31 cellular contexts compared by ENCODE assay signal in the genomic region with DNA sequence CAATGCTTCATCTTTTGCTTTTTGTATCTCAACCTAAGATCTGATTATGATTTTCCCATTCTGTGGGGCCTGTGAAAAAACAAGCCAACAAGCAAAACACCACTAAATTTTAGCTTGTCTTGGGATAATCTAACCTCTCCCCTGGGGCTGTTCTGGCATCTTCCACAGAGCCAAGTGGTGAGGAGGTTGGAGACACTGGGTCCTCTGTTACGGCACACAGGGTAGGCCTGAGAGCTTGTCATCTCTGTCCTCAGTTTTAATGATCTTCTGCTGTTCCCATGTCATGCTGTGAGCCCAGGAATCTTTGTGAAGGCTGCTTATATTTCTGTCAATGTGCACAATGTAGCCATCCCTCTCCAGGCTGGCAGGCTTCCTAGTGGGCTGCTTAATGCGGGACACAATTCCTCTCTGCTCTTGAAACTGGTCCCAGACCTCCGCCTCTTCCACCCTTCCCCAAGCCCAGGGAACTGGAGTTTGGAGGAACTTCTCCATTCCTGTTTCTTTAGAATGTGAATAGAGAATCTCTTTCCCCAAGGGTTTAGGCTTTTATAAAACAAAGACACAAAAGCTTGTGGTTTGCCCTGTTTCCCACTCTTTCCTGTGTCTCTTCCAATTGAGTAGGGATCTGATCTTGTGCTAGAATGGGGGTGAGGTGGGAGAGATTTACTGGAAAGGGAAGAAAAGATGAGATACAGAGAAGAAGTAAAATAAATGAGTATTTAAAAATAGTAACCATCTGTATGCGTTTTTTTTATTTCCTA. TPM values are rescaled to one million over a fixed set of nuclear protein-coding genes. Genes with fewer than 3 reads are reported as not detected.
A peak's percentile ranks its signal among the peaks of the same experiment; 100 is the strongest.
DNase-seq lines count a peak whose midpoint lies in the region; ATAC-seq and TF ChIP-seq lines count a peak whose summit lies in the region.
"Had no signal": no experiment of that assay in that cellular context is flagged by ENCODE, and none has a peak within 500 bp of the region (broad histone marks: within the 10 kb centered on the region; RNA-seq: fewer than 3 reads in every experiment).

No MANE protein-coding gene starts in this region.

- no peak overlapping the region for H2AFZ ChIP-seq in mammary epithelial cell (ENCODE audit: low read depth, low read length)

- no peak for TF ChIP-seq POLR2A in breast epithelium (IDR thresholded peaks at IDR 0.05)

- H3K4me2 ChIP-seq in mammary epithelial cell (ENCODE audit: insufficient read depth, low read depth, low read length), result no peak overlapping the region
- H3K4me2 ChIP-seq: smooth muscle cell had no signal

- TF ChIP-seq CTCF in breast epithelium (IDR thresholded peaks at IDR 0.05), result no peak
- TF ChIP-seq CTCF in mammary epithelial cell (conservative IDR thresholded peaks at IDR 0.05 in 1 of 2, IDR thresholded peaks at IDR 0.05 in 1 of 2; ENCODE audit: extremely low read depth in 1 of 2, insufficient read depth in 1 of 2, low read depth in 1 of 2, low read length in 2 of 2), result no peak
- TF ChIP-seq CTCF in chondrocyte (IDR thresholded peaks at IDR 0.05), result no peak
- no peak for TF ChIP-seq CTCF in nephron (IDR thresholded peaks at IDR 0.05; ENCODE audit: unreplicated experiment in 3 of 3)
- no peak for TF ChIP-seq CTCF in tibial artery (IDR thresholded peaks at IDR 0.05)

- H3K9me3 Mint-ChIP-seq in chondrocyte (ENCODE audit: low read depth), result peaks cover 4% of the 10 kb centered on the region
- no peaks in the 10 kb centered on the region for H3K9me3 Mint-ChIP-seq in nephron
- H3K9me3 Mint-ChIP-seq: activated naive CD8-positive, alpha-beta T cell treated with anti-CD3 and anti-CD28 coated beads, Interleukin-2, amount 10 ng/mL, durations not matched to agents 7 days and 5 days; activated T-helper 17 cell treated with anti-CD3 and anti-CD28 coated beads, Interleukin-2, amount 50 U/mL, for 72 hours; CD8-positive, alpha-beta memory T cell; dendritic cell treated with granulocyte-macrophage colony-stimulating factor and Interleukin-4, amounts not matched to agents 40 ng/mL and 50 ng/mL, for 4 days; HFFc6; T-helper 2 cell treated with Interferon-gamma antibody and Interleukin-4, amounts not matched to agents 5 μg/mL and 100 μg/mL, for 36 hours had no signal

- H3K36me3 ChIP-seq in breast epithelium (no peaks in the 10 kb centered on the region), mammary epithelial cell (ENCODE audit: insufficient read depth, low read length) (no peaks in the 10 kb centered on the region), tibial artery (no peaks in the 10 kb centered on the region)
- H3K36me3 ChIP-seq: brain microvascular endothelial cell, Peyer's patch, tibial nerve had no signal

- H3K9ac ChIP-seq in mammary epithelial cell (ENCODE audit: insufficient read depth, low read length), result no peak overlapping the region

- ATAC-seq in T-helper 17 cell (no peak), HG02588 (IDR thresholded peaks at IDR 0.05; ENCODE audit: unreplicated experiment) (no peak)
- ATAC-seq: activated T-helper 17 cell treated with anti-CD3 and anti-CD28 coated beads, Interleukin-2, amount 50 U/mL, for 72 hours; SK-N-SH treated with all-trans-retinoic acid at 6 μM for 48 hours; stimulated activated naive B cell treated with anti-CD40 and anti-IgM and Interleukin-4, amounts not matched to agents 10 μg/mL and 1 μg/mL and 100 μg/mL, for 72 hours had no signal

- DNase-seq in breast epithelium (ENCODE audit: low spot score in 2 of 2), result peak in 1 of 2 donors; percentile 16
- DNase-seq in mammary epithelial cell, result no peak
- no peak for DNase-seq in chondrocyte (ENCODE audit: low spot score)
- no peak for DNase-seq in tibial artery
- no peak for DNase-seq in T-helper 17 cell
- DNase-seq in GM03348 (ENCODE audit: low spot score), result no peak
- DNase-seq: 8988T; activated CD4-positive, alpha-beta T cell treated with anti-CD3 and anti-CD28 coated beads, Interleukin-2, amount 50 U/mL, for 1 hour; activated naive CD8-positive, alpha-beta T cell treated with anti-CD3 and anti-CD28 coated beads, Interleukin-2, amount 10 ng/mL, durations not matched to agents 7 days and 5 days; AML-193; brain microvascular endothelial cell; CD8-positive, alpha-beta memory T cell; DMS153; HFFc6; IMR-90; NCI-H1417; NCI-H2107; NCI-H510A treated with DMSO at 0.1 percent for 48 hours; NK-92 treated with Interleukin-12 subunit alpha and Interleukin-12 subunit beta, amount 100 ng/mL, for 24 hours; Peyer's patch; stimulated activated CD4-positive, alpha-beta T cell treated with anti-CD3 and anti-CD28 coated beads, Interleukin-2, amount 100 ng/mL, for 48 hours; stimulated activated naive B cell treated with anti-CD40 and anti-IgM and Interleukin-4, amounts not matched to agents 10 μg/mL and 1 μg/mL and 100 μg/mL, for 72 hours had no signal

- H3K27ac Mint-ChIP-seq in chondrocyte (ENCODE audit: unreplicated experiment), result peak overlapping the region; percentile 1
- peak overlapping the region in 2 of 3 experiments; percentile 26 to 67 for H3K27ac Mint-ChIP-seq in nephron
- H3K27ac Mint-ChIP-seq in T-helper 17 cell, result no peak overlapping the region
- H3K27ac Mint-ChIP-seq: activated naive CD8-positive, alpha-beta T cell treated with anti-CD3 and anti-CD28 coated beads, Interleukin-2, amount 10 ng/mL, durations not matched to agents 7 days and 5 days; activated T-helper 17 cell treated with anti-CD3 and anti-CD28 coated beads, Interleukin-2, amount 50 U/mL, for 72 hours; CD8-positive, alpha-beta memory T cell; dendritic cell treated with granulocyte-macrophage colony-stimulating factor and Interleukin-4, amounts not matched to agents 40 ng/mL and 50 ng/mL, for 4 days; HFFc6; stimulated activated naive B cell treated with anti-CD40 and anti-IgM and Interleukin-4, amounts not matched to agents 10 μg/mL and 1 μg/mL and 100 μg/mL, for 72 hours; T-helper 2 cell treated with Interferon-gamma antibody and Interleukin-4, amounts not matched to agents 5 μg/mL and 100 μg/mL, for 36 hours had no signal

- H3K4me3 Mint-ChIP-seq in chondrocyte (ENCODE audit: unreplicated experiment) (no peak overlapping the region), nephron (no peak overlapping the region), T-helper 17 cell (no peak overlapping the region)
- H3K4me3 Mint-ChIP-seq: activated naive CD8-positive, alpha-beta T cell treated with anti-CD3 and anti-CD28 coated beads, Interleukin-2, amount 10 ng/mL, durations not matched to agents 7 days and 5 days; activated T-helper 17 cell treated with anti-CD3 and anti-CD28 coated beads, Interleukin-2, amount 50 U/mL, for 72 hours; CD8-positive, alpha-beta memory T cell; dendritic cell treated with granulocyte-macrophage colony-stimulating factor and Interleukin-4, amounts not matched to agents 40 ng/mL and 50 ng/mL, for 4 days; HFFc6; stimulated activated naive B cell treated with anti-CD40 and anti-IgM and Interleukin-4, amounts not matched to agents 10 μg/mL and 1 μg/mL and 100 μg/mL, for 72 hours; T-helper 2 cell treated with Interferon-gamma antibody and Interleukin-4, amounts not matched to agents 5 μg/mL and 100 μg/mL, for 36 hours had no signal

- no peaks in the 10 kb centered on the region for H3K79me2 ChIP-seq in mammary epithelial cell (ENCODE audit: insufficient read depth, low read length)

- no peaks in the 10 kb centered on the region for H3K9me3 ChIP-seq in breast epithelium
- no peaks in the 10 kb centered on the region for H3K9me3 ChIP-seq in mammary epithelial cell (replicated peaks; ENCODE audit: insufficient read depth, low read length)
- H3K9me3 ChIP-seq in tibial artery, result no peaks in the 10 kb centered on the region
- H3K9me3 ChIP-seq in T-helper 17 cell (ENCODE audit: control insufficient read depth, low read length, poor library complexity, severe bottlenecking), result no peaks in the 10 kb centered on the region
- H3K9me3 ChIP-seq: Peyer's patch, tibial nerve had no signal

- WGBS in mammary epithelial cell (ENCODE audit: low coverage, missing lambda C conversion rate), result 51% methylated on average over 4 of the region's 4 CpGs

- H3K4me1 Mint-ChIP-seq in chondrocyte (ENCODE audit: low read depth) (peaks cover 36% of the 10 kb centered on the region), nephron (peaks cover 25% of the 10 kb centered on the region), T-helper 17 cell (no peaks in the 10 kb centered on the region)
- H3K4me1 Mint-ChIP-seq: activated naive CD8-positive, alpha-beta T cell treated with anti-CD3 and anti-CD28 coated beads, Interleukin-2, amount 10 ng/mL, durations not matched to agents 7 days and 5 days; activated T-helper 17 cell treated with anti-CD3 and anti-CD28 coated beads, Interleukin-2, amount 50 U/mL, for 72 hours; CD8-positive, alpha-beta memory T cell; stimulated activated naive B cell treated with anti-CD40 and anti-IgM and Interleukin-4, amounts not matched to agents 10 μg/mL and 1 μg/mL and 100 μg/mL, for 72 hours had no signal

- no peaks in the 10 kb centered on the region for H4K20me1 ChIP-seq in mammary epithelial cell (ENCODE audit: insufficient read depth, low read length)

- H3K4me3 ChIP-seq in breast epithelium, result no peak overlapping the region
- H3K4me3 ChIP-seq in mammary epithelial cell (replicated peaks in 1 of 3; ENCODE audit: insufficient read depth in 1 of 3, low read depth in 2 of 3, low read length in 3 of 3), result no peak overlapping the region
- H3K4me3 ChIP-seq in tibial artery, result no peak overlapping the region
- H3K4me3 ChIP-seq: Peyer's patch, smooth muscle cell, tibial nerve had no signal

- CTCF ChIA-PET in mammary epithelial cell (lab: Charles Lee; ENCODE audit: low non-redundant PET), result no interaction called here

- H3K27me3 Mint-ChIP-seq in chondrocyte (ENCODE audit: low read depth) (no peaks in the 10 kb centered on the region), nephron (ENCODE audit: low read depth) (no peaks in the 10 kb centered on the region), T-helper 17 cell (peaks cover 20% of the 10 kb centered on the region)
- H3K27me3 Mint-ChIP-seq: dendritic cell treated with granulocyte-macrophage colony-stimulating factor and Interleukin-4, amounts not matched to agents 40 ng/mL and 50 ng/mL, for 4 days had no signal

- H3K27ac ChIP-seq in breast epithelium (peak overlapping the region; percentile 38 to 75), mammary epithelial cell (ENCODE audit: insufficient read depth, low read depth, low read length) (no peak overlapping the region), tibial artery (peak overlapping the region; percentile 41 to 50)
- H3K27ac ChIP-seq: brain microvascular endothelial cell, Peyer's patch, VCaP had no signal

- in situ Hi-C loops in mammary epithelial cell (cut with MboI; ENCODE audit: low sequenced_read_pairs in 2 of 2), result no loop called here

- dilution Hi-C loops in mammary epithelial cell (cut with HindIII; ENCODE audit: low sequenced_read_pairs), result no loop called here

- no peaks in the 10 kb centered on the region for H3K27me3 ChIP-seq in breast epithelium
- no peaks in the 10 kb centered on the region for H3K27me3 ChIP-seq in mammary epithelial cell (ENCODE audit: insufficient read depth, low read length)
- no peaks in the 10 kb centered on the region for H3K27me3 ChIP-seq in tibial artery
- H3K27me3 ChIP-seq: brain microvascular endothelial cell, Peyer's patch, tibial nerve had no signal

- H3K36me3 Mint-ChIP-seq in chondrocyte (ENCODE audit: low read depth) (no peaks in the 10 kb centered on the region), nephron (ENCODE audit: low read depth) (no peaks in the 10 kb centered on the region), T-helper 17 cell (ENCODE audit: low read depth) (no peaks in the 10 kb centered on the region)
- H3K36me3 Mint-ChIP-seq: activated naive CD8-positive, alpha-beta T cell treated with anti-CD3 and anti-CD28 coated beads, Interleukin-2, amount 10 ng/mL, durations not matched to agents 7 days and 5 days; CD8-positive, alpha-beta memory T cell; stimulated activated naive B cell treated with anti-CD40 and anti-IgM and Interleukin-4, amounts not matched to agents 10 μg/mL and 1 μg/mL and 100 μg/mL, for 72 hours had no signal

- no TSS peak for BruUV-seq in mammary epithelial cell (replicated peaks; lab: Mats Ljungman, UMichigan)

- H3K4me1 ChIP-seq in breast epithelium (no peaks in the 10 kb centered on the region), mammary epithelial cell (ENCODE audit: insufficient read depth, low read length) (no peaks in the 10 kb centered on the region), tibial artery (peaks cover 0 to 52% (median 29%) of the 10 kb centered on the region in 4 donors)
- H3K4me1 ChIP-seq: Peyer's patch had no signal

- intact Hi-C loops in breast epithelium (cut with DNase I; ENCODE audit: low total_unique reads), result no loop called here
- intact Hi-C loops in mammary epithelial cell (cut with micrococcal nuclease), result no loop called here
- intact Hi-C loops in tibial artery (cut with DNase I; ENCODE audit: low total_unique reads), result no loop called here

RNA-seq across cellular contexts. Expression of gene SEMA6A, which starts 30.9 kb away (rescaled TPM):
- 10 to 100 TPM; 33.9 to 40.3 (median 35.6) TPM for total RNA-seq in breast epithelium
- 1 to 10 TPM; 1.2 to 7.7 TPM for total RNA-seq in mammary epithelial cell
- polyA plus RNA-seq in mammary epithelial cell, result 0.53 TPM
- 36.2 TPM for polyA minus RNA-seq in mammary epithelial cell
- total RNA-seq in chondrocyte, result 3.5 to 4.9 TPM (median 3.9 TPM) in 3 replicates
- under 1 TPM in 1 of 2 donors, not detected in 1; 0.31 TPM for total RNA-seq in T-helper 17 cell
- total RNA-seq: activated naive CD8-positive, alpha-beta T cell treated with anti-CD3 and anti-CD28 coated beads, Interleukin-2, amount 10 ng/mL, durations not matched to agents 7 days and 5 days; CD8-positive, alpha-beta memory T cell had no signal
